Comparison of ENCODE assay signal across 27 cellular contexts in the genomic region with DNA sequence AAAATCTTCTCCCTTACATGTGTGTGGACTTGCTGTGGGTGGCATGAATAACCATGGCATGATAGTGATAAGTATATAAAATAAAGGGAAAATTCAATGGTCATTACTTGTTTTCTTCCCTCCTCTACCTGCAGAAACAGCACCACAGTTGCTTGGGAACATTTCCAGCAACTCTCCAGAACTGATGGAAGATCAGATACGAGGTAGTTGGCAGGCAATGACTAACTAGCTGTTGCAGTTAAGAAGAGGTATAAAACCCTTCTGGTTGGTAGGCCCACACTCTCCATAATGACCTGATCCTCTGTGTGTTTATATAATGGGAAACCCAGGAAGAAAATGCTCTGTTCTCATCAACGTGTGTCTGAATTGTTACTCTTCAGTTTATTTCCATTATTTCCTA.
"Had no signal": no experiment of that assay in that cellular context is flagged by ENCODE, and none has a peak within 500 bp of the region (broad histone marks: within the 10 kb centered on the region; RNA-seq: fewer than 3 reads in every experiment).

No MANE protein-coding gene starts in this region.

- H3K27ac Mint-ChIP-seq: activated B cell treated with CpG ODN at 0.5 μM for 24 hours; activated CD4-positive, alpha-beta memory T cell treated with anti-CD3 and anti-CD28 coated beads for 36 hours; activated CD4-positive, alpha-beta T cell treated with anti-CD3 and anti-CD28 coated beads, Interleukin-2, amount 10 ng/mL, durations not matched to agents 7 days and 5 days; activated naive CD4-positive, alpha-beta T cell treated with anti-CD3 and anti-CD28 coated beads, Interleukin-2, amount 50 U/mL, for 72 hours; activated naive CD8-positive, alpha-beta T cell treated with anti-CD3 and anti-CD28 coated beads, Interleukin-2, amount 50 U/mL, for 24 hours; T-helper 1 cell treated with Interleukin-12 subunit alpha and Interleukin-12 subunit beta and Interleukin-4 antibody, amounts not matched to agents 30 μg/mL and 1 μg/mL, for 36 hours had no signal

- H3K4me1 ChIP-seq: ascending aorta, body of pancreas, SJCRH30 had no signal

- H3K36me3 ChIP-seq: ascending aorta, SJCRH30 had no signal

- H3K9me3 Mint-ChIP-seq: activated CD4-positive, alpha-beta T cell treated with anti-CD3 and anti-CD28 coated beads, Interleukin-2, amount 10 ng/mL, durations not matched to agents 7 days and 5 days; activated naive CD4-positive, alpha-beta T cell treated with anti-CD3 and anti-CD28 coated beads, Interleukin-2, amount 50 U/mL, for 72 hours; activated naive CD8-positive, alpha-beta T cell treated with anti-CD3 and anti-CD28 coated beads, Interleukin-2, amount 50 U/mL, for 24 hours; central memory CD8-positive, alpha-beta T cell; T-helper 1 cell treated with Interleukin-12 subunit alpha and Interleukin-12 subunit beta and Interleukin-4 antibody, amounts not matched to agents 30 μg/mL and 1 μg/mL, for 36 hours had no signal

- ATAC-seq: activated naive CD4-positive, alpha-beta T cell treated with anti-CD3 and anti-CD28 coated beads, Interleukin-2, amount 50 U/mL, for 72 hours; activated naive CD8-positive, alpha-beta T cell treated with anti-CD3 and anti-CD28 coated beads, Interleukin-2, amount 50 U/mL, for 24 hours; activated T-cell treated with anti-CD3 and anti-CD28 coated beads, Interleukin-2, amount 50 U/mL, for 4 hours; body of pancreas; Panc1; Right ventricle myocardium inferior had no signal

- H3K4me2 ChIP-seq: KMS-11 had no signal

- H3K9me3 ChIP-seq: ascending aorta, body of pancreas, SJCRH30 had no signal

- H3K4me3 Mint-ChIP-seq: activated B cell treated with CpG ODN at 0.5 μM for 24 hours; activated CD4-positive, alpha-beta memory T cell treated with anti-CD3 and anti-CD28 coated beads for 36 hours; activated CD4-positive, alpha-beta T cell treated with anti-CD3 and anti-CD28 coated beads, Interleukin-2, amount 10 ng/mL, durations not matched to agents 7 days and 5 days; activated naive CD8-positive, alpha-beta T cell treated with anti-CD3 and anti-CD28 coated beads, Interleukin-2, amount 50 U/mL, for 24 hours; activated T-cell treated with anti-CD3 and anti-CD28 coated beads, Interleukin-2, amount 50 U/mL, for 4 hours; central memory CD8-positive, alpha-beta T cell; T-helper 1 cell treated with Interleukin-12 subunit alpha and Interleukin-12 subunit beta and Interleukin-4 antibody, amounts not matched to agents 30 μg/mL and 1 μg/mL, for 36 hours had no signal

- H3K9ac ChIP-seq: KMS-11 had no signal

- H3K36me3 Mint-ChIP-seq: activated CD4-positive, alpha-beta memory T cell treated with anti-CD3 and anti-CD28 coated beads for 36 hours; activated naive CD4-positive, alpha-beta T cell treated with anti-CD3 and anti-CD28 coated beads, Interleukin-2, amount 50 U/mL, for 72 hours had no signal

- DNase-seq: activated B cell treated with CpG ODN at 0.5 μM for 24 hours; activated CD4-positive, alpha-beta memory T cell treated with anti-CD3 and anti-CD28 coated beads for 36 hours; activated CD4-positive, alpha-beta T cell treated with anti-CD3 and anti-CD28 coated beads for 1 hour; activated CD4-positive, alpha-beta T cell treated with anti-CD3 and anti-CD28 coated beads, Interleukin-2, amount 10 ng/mL, durations not matched to agents 7 days and 5 days; activated CD8-positive, alpha-beta memory T cell treated with anti-CD3 and anti-CD28 coated beads for 24 hours; activated effector memory CD4-positive, alpha-beta T cell treated with anti-CD3 and anti-CD28 coated beads, Interleukin-2, amount 50 U/mL, for 16 hours; activated naive CD4-positive, alpha-beta T cell treated with Interleukin-2 at 50 U/mL for 16 hours; activated naive CD8-positive, alpha-beta T cell treated with anti-CD3 and anti-CD28 coated beads, Interleukin-2, amount 50 U/mL, for 24 hours; activated T-cell treated with anti-CD3 and anti-CD28 coated beads, Interleukin-2, amount 50 U/mL, for 4 hours; amniotic stem cell; body of pancreas; NCI-H1105 treated with DMSO at 0.1 percent for 48 hours; NCI-H1436 treated with DMSO at 0.1 percent for 48 hours; NCI-H187 treated with DMSO at 0.1 percent for 48 hours; NCI-H2081 treated with DMSO at 0.1 percent for 48 hours; NCI-H226; NCI-H526; NCI-H774; RPMI8226; SJCRH30 had no signal

- H3K27me3 ChIP-seq: ascending aorta, body of pancreas, SJCRH30 had no signal

- H3K4me1 Mint-ChIP-seq: activated B cell treated with CpG ODN at 0.5 μM for 24 hours; activated CD4-positive, alpha-beta T cell treated with anti-CD3 and anti-CD28 coated beads, Interleukin-2, amount 10 ng/mL, durations not matched to agents 7 days and 5 days; activated naive CD8-positive, alpha-beta T cell treated with anti-CD3 and anti-CD28 coated beads, Interleukin-2, amount 50 U/mL, for 24 hours; central memory CD8-positive, alpha-beta T cell had no signal

- H3K27ac ChIP-seq: ascending aorta, body of pancreas, KMS-11, SJCRH30 had no signal

- H3K27me3 Mint-ChIP-seq: central memory CD8-positive, alpha-beta T cell had no signal

- H3K4me3 ChIP-seq: ascending aorta, body of pancreas, SJCRH30 had no signal
